In genomic region chr10:126536148-126536547, GRCh38 we compare ENCODE assay signal across 19 cellular contexts.
A peak's percentile ranks its signal among the peaks of the same experiment; 100 is the strongest.
DNase-seq lines count a peak whose midpoint lies in the region; ATAC-seq and TF ChIP-seq lines count a peak whose summit lies in the region.
"Had no signal": no experiment of that assay in that cellular context is flagged by ENCODE, and none has a peak within 500 bp of the region (broad histone marks: within the 10 kb centered on the region; RNA-seq: fewer than 3 reads in every experiment).

No MANE protein-coding gene starts in this region.

- DNase-seq in SK-N-SH = no peak
- peak; percentile 43 for DNase-seq in choroid plexus epithelial cell (ENCODE audit: low read depth)
- DNase-seq in iPS-NIHi7 (ENCODE audit: extremely low spot score) = peak; percentile 63
- no peak for DNase-seq in stomach
- no peak for DNase-seq in BE2C
- no peak for DNase-seq in cerebellar cortex (ENCODE audit: low spot score)
- DNase-seq: activated CD4-positive, alpha-beta T cell treated with anti-CD3 and anti-CD28 coated beads, Interleukin-2, amount 50 U/mL, for 1 hour; activated naive CD4-positive, alpha-beta T cell treated with anti-CD3 and anti-CD28 coated beads, Interleukin-2, amount 10 ng/mL, durations not matched to agents 7 days and 5 days; activated T-cell treated with anti-CD3 and anti-CD28 coated beads, Interleukin-2, amount 50 U/mL, for 1 hour; natural killer cell; NCI-H1436; psoas muscle; RPMI8226; spleen; thyroid gland had no signal

- H3K9me3 ChIP-seq in SK-N-SH = no peaks in the 10 kb centered on the region
- no peaks in the 10 kb centered on the region for H3K9me3 ChIP-seq in stomach
- H3K9me3 ChIP-seq in BE2C = no peaks in the 10 kb centered on the region
- H3K9me3 ChIP-seq: psoas muscle, spleen, thyroid gland had no signal

- H3K36me3 ChIP-seq in SK-N-SH (replicated peaks in 1 of 2; ENCODE audit: control insufficient read depth in 1 of 2, insufficient read depth in 2 of 2, low read length in 1 of 2) = no peaks in the 10 kb centered on the region
- no peaks in the 10 kb centered on the region for H3K36me3 ChIP-seq in stomach
- no peaks in the 10 kb centered on the region for H3K36me3 ChIP-seq in BE2C
- H3K36me3 ChIP-seq: spleen, thyroid gland had no signal

- no peaks in the 10 kb centered on the region for H3K27me3 ChIP-seq in SK-N-SH (ENCODE audit: insufficient read depth)
- H3K27me3 ChIP-seq in stomach = no peaks in the 10 kb centered on the region
- H3K27me3 ChIP-seq in BE2C = no peaks in the 10 kb centered on the region
- H3K27me3 ChIP-seq: thyroid gland had no signal

- H3K4me2 ChIP-seq in SK-N-SH = no peak overlapping the region

- H3K4me1 ChIP-seq in SK-N-SH (ENCODE audit: control insufficient read depth in 1 of 2, insufficient read depth in 2 of 2, low read depth in 1 of 2, low read length in 1 of 2) (no peaks in the 10 kb centered on the region; a peak in 1 of 4 replicates), stomach (peaks cover 0 to 9% (median 4%) of the 10 kb centered on the region in 4 donors), BE2C (no peaks in the 10 kb centered on the region)
- H3K4me1 ChIP-seq: psoas muscle, spleen, thyroid gland had no signal

- no peaks in the 10 kb centered on the region for H3K9me2 ChIP-seq in SK-N-SH

- H3F3A ChIP-seq in SK-N-SH (replicated peaks; ENCODE audit: insufficient read depth) = no peaks in the 10 kb centered on the region

- POLR2A ChIA-PET in SK-N-SH (lab: Yijun Ruan, JAX) = no interaction called here

- 91% methylated on average over 6 of the region's 10 CpGs for WGBS in SK-N-SH (ENCODE audit: low lambda C conversion rate)
- 49 to 72% (median 66%) methylated on average over 10 of the region's 10 CpGs for WGBS in stomach, 5 donors

- H3K27ac ChIP-seq in SK-N-SH (ENCODE audit: low read depth in 2 of 2, low read length in 1 of 2) (no peak overlapping the region), stomach (peak overlapping the region in 3 of 5 donors; percentile 6 to 22 (median 16))
- H3K27ac ChIP-seq: 22Rv1, coronary artery, psoas muscle, spleen, thyroid gland had no signal

- no peaks in the 10 kb centered on the region for H4K20me1 ChIP-seq in SK-N-SH (ENCODE audit: insufficient read depth)

- H3K4me3 ChIP-seq in SK-N-SH (ENCODE audit: low read depth in 2 of 2, low read length in 1 of 2) (no peak overlapping the region), choroid plexus epithelial cell (ENCODE audit: low read depth, low read length) (no peak overlapping the region), stomach (no peak overlapping the region), BE2C (ENCODE audit: low read depth, low read length) (no peak overlapping the region)
- H3K4me3 ChIP-seq: coronary artery, psoas muscle, spleen, thyroid gland had no signal

- TF ChIP-seq EP300 in SK-N-SH (IDR thresholded peaks at IDR 0.05; ENCODE audit: borderline replicate concordance in 1 of 2, low read depth in 1 of 2, low read length in 1 of 2) (no peak), stomach (IDR thresholded peaks at IDR 0.05) (no peak)

- no peak overlapping the region for H3K9ac ChIP-seq in SK-N-SH

- CTCF ChIA-PET in SK-N-SH (lab: Yijun Ruan, JAX) = interaction anchor here (1.0 to 1.7 kb wide), 2 partner anchors 32 to 602 kb away, joined by 3 to 4 read pairs; no protein-coding TSS in a partner anchor

- no peaks in the 10 kb centered on the region for H3K79me2 ChIP-seq in SK-N-SH (ENCODE audit: insufficient read depth)

- no peak for TF ChIP-seq POLR2A in stomach (IDR thresholded peaks at IDR 0.05)

- no peak for TF ChIP-seq RAD21 in SK-N-SH (IDR thresholded peaks at IDR 0.05; ENCODE audit: low read length)

- H2AFZ ChIP-seq in SK-N-SH (ENCODE audit: low read depth) = no peak overlapping the region

- TF ChIP-seq CTCF in SK-N-SH (IDR thresholded peaks at IDR 0.05) = no peak
- TF ChIP-seq CTCF in choroid plexus epithelial cell (conservative IDR thresholded peaks at IDR 0.05; ENCODE audit: low read depth, low read length) = no peak
- no peak for TF ChIP-seq CTCF in stomach (IDR thresholded peaks at IDR 0.05)
- no peak for TF ChIP-seq CTCF in BE2C (IDR thresholded peaks at IDR 0.05; ENCODE audit: low read depth, low read length)

- intact Hi-C loops in stomach (cut with DNase I; ENCODE audit: low total_unique reads) = no loop called here

- ATAC-seq in SK-N-SH treated with all-trans-retinoic acid at 6 μM for 48 hours (no peak), HG02870 (IDR thresholded peaks at IDR 0.05; ENCODE audit: unreplicated experiment) (no peak)
- ATAC-seq: natural killer cell, psoas muscle had no signal

TF ChIP-seq in SK-N-SH, 30 proteins besides CTCF, POLR2A, EP300 and RAD21:
- TF ChIP-seq REST (IDR thresholded peaks at IDR 0.05; ENCODE audit: low read depth, low read length) = peak; percentile 90
- TF ChIP-seq SIN3A (IDR thresholded peaks at IDR 0.05; ENCODE audit: borderline replicate concordance, low read depth, low read length) = no peak

TF ChIP-seq in SK-N-SH treated with all-trans-retinoic acid at 6 μM for 48 hours, 23 proteins besides CTCF, POLR2A, EP300 and RAD21:
- TF ChIP-seq ZC3H10 (CRISPR knock-in tag; IDR thresholded peaks at IDR 0.05) (no peak), ZNF70 (CRISPR knock-in tag; IDR thresholded peaks at IDR 0.05) (no peak), TSHZ2 (CRISPR knock-in tag; IDR thresholded peaks at IDR 0.05) (no peak), ZFP30 (CRISPR knock-in tag; IDR thresholded peaks at IDR 0.05) (no peak), ISL1 (CRISPR knock-in tag; IDR thresholded peaks at IDR 0.05) (no peak), TOX (CRISPR knock-in tag; IDR thresholded peaks at IDR 0.05; ENCODE audit: borderline replicate concordance) (no peak), ARNTL (CRISPR knock-in tag; IDR thresholded peaks at IDR 0.05; ENCODE audit: borderline replicate concordance, low read depth) (no peak)

Comparison
In these comparisons a context has a peak if more than half of its experiments do, and no peak if none do; other contexts are left out.
1. DNase-seq: peak in choroid plexus epithelial cell (single experiment) and iPS-NIHi7 (single experiment); none in SK-N-SH (single experiment), stomach (single experiment), BE2C (single experiment) and cerebellar cortex (single experiment).
2. H3K27ac ChIP-seq: peak in stomach (3 of 5); none in SK-N-SH (0 of 2).